Comparison of ENCODE assay signal across 10 cellular contexts in genomic region chr11:111541209-111542061, GRCh38. TPM values are rescaled to one million over a fixed set of nuclear protein-coding genes. Genes with fewer than 3 reads are reported as not detected.
A peak's percentile ranks its signal among the peaks of the same experiment; 100 is the strongest.
DNase-seq lines count a peak whose midpoint lies in the region; ATAC-seq and TF ChIP-seq lines count a peak whose summit lies in the region.
"Had no signal": no experiment of that assay in that cellular context is flagged by ENCODE, and none has a peak within 500 bp of the region (broad histone marks: within the 10 kb centered on the region; RNA-seq: fewer than 3 reads in every experiment).

No MANE protein-coding gene starts in this region.

- H3K4me1 Mint-ChIP-seq in T-helper 2 cell treated with Interferon-gamma antibody and Interleukin-4, amounts not matched to agents 5 μg/mL and 100 μg/mL, for 36 hours (ENCODE audit: low read depth): peaks cover 22% of the 10 kb centered on the region
- H3K4me1 Mint-ChIP-seq in activated T-helper 17 cell treated with anti-CD3 and anti-CD28 coated beads, Interleukin-2, amount 50 U/mL, for 72 hours: peaks cover 5% of the 10 kb centered on the region

- H3K27me3 Mint-ChIP-seq in T-helper 2 cell treated with Interferon-gamma antibody and Interleukin-4, amounts not matched to agents 5 μg/mL and 100 μg/mL, for 36 hours (ENCODE audit: low read depth): peaks cover 69% of the 10 kb centered on the region
- peaks cover 52% of the 10 kb centered on the region for H3K27me3 Mint-ChIP-seq in activated T-helper 17 cell treated with anti-CD3 and anti-CD28 coated beads, Interleukin-2, amount 50 U/mL, for 72 hours

- TF ChIP-seq CTCF in omental fat pad (IDR thresholded peaks at IDR 0.05) (no peak), GM10266 (IDR thresholded peaks at IDR 0.05; ENCODE audit: control insufficient read depth, insufficient read depth, low read depth, missing control alignments) (no peak)

- peaks cover 9% of the 10 kb centered on the region for H3K9me3 Mint-ChIP-seq in T-helper 2 cell treated with Interferon-gamma antibody and Interleukin-4, amounts not matched to agents 5 μg/mL and 100 μg/mL, for 36 hours
- no peaks in the 10 kb centered on the region for H3K9me3 Mint-ChIP-seq in activated T-helper 17 cell treated with anti-CD3 and anti-CD28 coated beads, Interleukin-2, amount 50 U/mL, for 72 hours

- H3K36me3 Mint-ChIP-seq in T-helper 2 cell treated with Interferon-gamma antibody and Interleukin-4, amounts not matched to agents 5 μg/mL and 100 μg/mL, for 36 hours (ENCODE audit: low read depth): no peaks in the 10 kb centered on the region
- H3K36me3 Mint-ChIP-seq in activated T-helper 17 cell treated with anti-CD3 and anti-CD28 coated beads, Interleukin-2, amount 50 U/mL, for 72 hours (ENCODE audit: low read depth): no peaks in the 10 kb centered on the region

- no peak overlapping the region for H3K27ac Mint-ChIP-seq in T-helper 2 cell treated with Interferon-gamma antibody and Interleukin-4, amounts not matched to agents 5 μg/mL and 100 μg/mL, for 36 hours
- no peak overlapping the region for H3K27ac Mint-ChIP-seq in activated T-helper 17 cell treated with anti-CD3 and anti-CD28 coated beads, Interleukin-2, amount 50 U/mL, for 72 hours

- intact Hi-C loops in head of caudate nucleus (cut with DNase I): loop anchor here (10.0 kb wide), 1 partner anchor 87 kb away; no protein-coding TSS in a partner anchor

- H3K4me3 Mint-ChIP-seq in T-helper 2 cell treated with Interferon-gamma antibody and Interleukin-4, amounts not matched to agents 5 μg/mL and 100 μg/mL, for 36 hours: peak overlapping the region; percentile 76
- peak overlapping the region; percentile 71 for H3K4me3 Mint-ChIP-seq in activated T-helper 17 cell treated with anti-CD3 and anti-CD28 coated beads, Interleukin-2, amount 50 U/mL, for 72 hours

- no peak for DNase-seq in T-helper 2 cell treated with Interferon-gamma antibody and Interleukin-4, amounts not matched to agents 5 μg/mL and 100 μg/mL, for 36 hours (ENCODE audit: low spot score)
- no peak for DNase-seq in T-helper 2 cell
- peak in 41 of 42 donors; percentile 7 to 80 (median 49) for DNase-seq in head of caudate nucleus
- no peak for DNase-seq in omental fat pad (ENCODE audit: low spot score)
- no peak for DNase-seq in GM10266 (ENCODE audit: extremely low spot score)
- DNase-seq: DND-41 had no signal

- no peak for ATAC-seq in activated T-helper 17 cell treated with anti-CD3 and anti-CD28 coated beads, Interleukin-2, amount 50 U/mL, for 72 hours (replicated peaks)
- ATAC-seq in omental fat pad (ENCODE audit: low FRiP score) (peak; percentile 51), HG02798 (IDR thresholded peaks at IDR 0.05; ENCODE audit: poor library complexity, unreplicated experiment) (no peak), HG03354 (IDR thresholded peaks at IDR 0.05; ENCODE audit: poor library complexity, severe bottlenecking, unreplicated experiment) (no peak)

RNA-seq across cellular contexts. Expression of gene LAYN, which starts 0.9 kb away (rescaled TPM):
- total RNA-seq in activated T-helper 17 cell treated with anti-CD3 and anti-CD28 coated beads, Interleukin-2, amount 50 U/mL, for 72 hours: 1 to 10 TPM; 1.1 to 1.4 TPM
- total RNA-seq in omental fat pad: 10 to 100 TPM; 10.2 to 23.8 (median 15.4) TPM

RNA-seq across cellular contexts. Expression of gene HOATZ, which starts 26.9 kb away (rescaled TPM):
- not detected for total RNA-seq in activated T-helper 17 cell treated with anti-CD3 and anti-CD28 coated beads, Interleukin-2, amount 50 U/mL, for 72 hours
- total RNA-seq in omental fat pad: not detected
- total RNA-seq: activated CD8-positive, alpha-beta memory T cell treated with anti-CD3 and anti-CD28 coated beads for 36 hours had no signal

RNA-seq across cellular contexts. Expression of gene BTG4, which starts 29.2 kb away (rescaled TPM):
- not detected for total RNA-seq in activated T-helper 17 cell treated with anti-CD3 and anti-CD28 coated beads, Interleukin-2, amount 50 U/mL, for 72 hours
- total RNA-seq in omental fat pad: not detected
- total RNA-seq: activated CD8-positive, alpha-beta memory T cell treated with anti-CD3 and anti-CD28 coated beads for 36 hours had no signal

Comparison
In these comparisons a context has a peak if more than half of its experiments do, and no peak if none do; other contexts are left out.
1. DNase-seq: peak in head of caudate nucleus (41 of 42); none in T-helper 2 cell treated with Interferon-gamma antibody and Interleukin-4, amounts not matched to agents 5 μg/mL and 100 μg/mL, for 36 hours (single experiment), T-helper 2 cell (0 of 5), omental fat pad (single experiment) and GM10266 (single experiment).
2. RNA of gene LAYN, which starts 0.9 kb away (total RNA-seq): 10.2 to 23.8 TPM in omental fat pad; 1.1 to 1.4 TPM in activated T-helper 17 cell treated with anti-CD3 and anti-CD28 coated beads, Interleukin-2, amount 50 U/mL, for 72 hours; every median in the first group is over 4 times any median in the second.